Comparison of ENCODE assay signal across 1 cellular context in genomic region chr11:64225608-64226506, GRCh38.
TF ChIP-seq lines count a peak whose summit lies in the region.

Gene NUDT22, plus strand, starts transcription at chr11:64226274. Its CDS starts 379 bp downstream, at chr11:64226653.
A gene with protein sequence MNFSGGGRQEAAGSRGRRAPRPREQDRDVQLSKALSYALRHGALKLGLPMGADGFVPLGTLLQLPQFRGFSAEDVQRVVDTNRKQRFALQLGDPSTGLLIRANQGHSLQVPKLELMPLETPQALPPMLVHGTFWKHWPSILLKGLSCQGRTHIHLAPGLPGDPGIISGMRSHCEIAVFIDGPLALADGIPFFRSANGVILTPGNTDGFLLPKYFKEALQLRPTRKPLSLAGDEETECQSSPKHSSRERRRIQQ (minus strand): TSS chr11:64226186. CDS start chr11:64225860, 326 bp downstream.

TF ChIP-seq in K562, 482 proteins besides CTCF, POLR2A, EP300 and RAD21 (continued from another document and continues in another):
- TF ChIP-seq SMAD2 (IDR thresholded peaks at IDR 0.05; ENCODE audit: low read depth, low read length) (no peak), RBM34 (IDR thresholded peaks at IDR 0.05; ENCODE audit: borderline replicate concordance, insufficient read depth, low read length) (no peak), GABPA (tag; conservative IDR thresholded peaks at IDR 0.05; ENCODE audit: low read depth) (peak; percentile 92), MYNN (IDR thresholded peaks at IDR 0.05) (0 out of 2 replicates have a peak, but pooled peaks have one; percentile 19), MYNN (CRISPR knock-in tag; IDR thresholded peaks at IDR 0.05) (no peak), ETV1 (tag; conservative IDR thresholded peaks at IDR 0.05; ENCODE audit: low read depth) (peak; percentile 42), SP1 (CRISPR knock-in tag; IDR thresholded peaks at IDR 0.05) (peak; percentile 87), ZSCAN29 (IDR thresholded peaks at IDR 0.05) (no peak), HNRNPUL1 (IDR thresholded peaks at IDR 0.05; ENCODE audit: low read length) (no peak), EHMT2 (IDR thresholded peaks at IDR 0.05) (no peak), MTA1 (IDR thresholded peaks at IDR 0.05; ENCODE audit: borderline replicate concordance) (no peak), POU5F1 (IDR thresholded peaks at IDR 0.05; ENCODE audit: borderline replicate concordance, low read depth, low read length, partially characterized antibody) (no peak), ZNF518B (CRISPR knock-in tag; IDR thresholded peaks at IDR 0.05) (no peak), TAF1 (IDR thresholded peaks at IDR 0.05; ENCODE audit: control insufficient read depth, extremely low read depth, insufficient read depth, low read length, severe bottlenecking) (peak; percentile 69), U2AF1 (optimal IDR thresholded peaks at IDR 0.05; ENCODE audit: low read depth, low read length) (peak; percentile 66), ZFX (CRISPR knock-in tag; IDR thresholded peaks at IDR 0.05) (peak; percentile 67), FOXA3 (CRISPR knock-in tag; conservative IDR thresholded peaks at IDR 0.05 in 1 of 2, IDR thresholded peaks at IDR 0.05 in 1 of 2) (peak in 1 of 2 experiments; percentile 48; a peak in 1 of 4 replicates), NEUROD1 (IDR thresholded peaks at IDR 0.05; ENCODE audit: borderline replicate concordance, low read depth, low read length, partially characterized antibody) (peak; percentile 22), ZNF197 (CRISPR knock-in tag; IDR thresholded peaks at IDR 0.05; ENCODE audit: low read depth) (no peak), TEAD4 (IDR thresholded peaks at IDR 0.05; ENCODE audit: low read length) (peak; percentile 2), TEAD4 (CRISPR knock-in tag; IDR thresholded peaks at IDR 0.05; ENCODE audit: borderline replicate concordance) (no peak), FOXA1 (IDR thresholded peaks at IDR 0.05; ENCODE audit: borderline replicate concordance) (no peak), PHF20 (IDR thresholded peaks at IDR 0.05; ENCODE audit: partially characterized antibody) (peak; percentile 39), EWSR1 (IDR thresholded peaks at IDR 0.05; ENCODE audit: borderline replicate concordance, low read depth, partially characterized antibody) (no peak), ZNF143 (CRISPR knock-in tag; IDR thresholded peaks at IDR 0.05) (0 out of 2 replicates have a peak, but pooled peaks have one; percentile 38), MNT (conservative IDR thresholded peaks at IDR 0.05) (peak; percentile 72 to 81), ZKSCAN8 (CRISPR knock-in tag; IDR thresholded peaks at IDR 0.05) (no peak), POLR3A (IDR thresholded peaks at IDR 0.05; ENCODE audit: borderline replicate concordance, extremely low read depth, insufficient read depth, insufficient read length) (no peak), ZNF12 (CRISPR knock-in tag; IDR thresholded peaks at IDR 0.05) (no peak; the same call in 1 of the 2 replicates), NFIC (IDR thresholded peaks at IDR 0.05) (0 out of 2 replicates have a peak, but pooled peaks have one; percentile 33), ZFP30 (CRISPR knock-in tag; IDR thresholded peaks at IDR 0.05; ENCODE audit: borderline replicate concordance) (no peak), IRF2 (CRISPR knock-in tag; IDR thresholded peaks at IDR 0.05) (no peak), HBP1 (CRISPR knock-in tag; IDR thresholded peaks at IDR 0.05) (0 out of 2 replicates have a peak, but pooled peaks have one; percentile 8), BHLHE40 (IDR thresholded peaks at IDR 0.05; ENCODE audit: low read length) (no peak; the same call in 1 of the 2 replicates), HDAC2 (IDR thresholded peaks at IDR 0.05) (0 out of 2 replicates have a peak, but pooled peaks have one; percentile 48), ETV6 (IDR thresholded peaks at IDR 0.05; ENCODE audit: borderline replicate concordance in 1 of 2, low read depth in 2 of 2, low read length in 1 of 2) (peak in 1 of 2 experiments; percentile 45; a peak in 1 of 4 replicates), ETV6 (CRISPR knock-in tag; IDR thresholded peaks at IDR 0.05; ENCODE audit: borderline replicate concordance) (no peak), ZNF253 (CRISPR knock-in tag; conservative IDR thresholded peaks at IDR 0.05) (no peak), POLR2AphosphoS2 (IDR thresholded peaks at IDR 0.05; ENCODE audit: low read length) (no peak), DNMT1 (IDR thresholded peaks at IDR 0.05) (no peak), CBX2 (IDR thresholded peaks at IDR 0.05; ENCODE audit: insufficient read depth, low read length, poor library complexity, severe bottlenecking) (no peak), BRCA1 (IDR thresholded peaks at IDR 0.05) (no peak), BRCA1 (CRISPR knock-in tag; IDR thresholded peaks at IDR 0.05) (no peak), REST (CRISPR knock-in tag; IDR thresholded peaks at IDR 0.05; ENCODE audit: low read depth) (no peak), RBM14 (IDR thresholded peaks at IDR 0.05; ENCODE audit: borderline replicate concordance, insufficient read depth, low read depth, low read length) (no peak), PYGO2 (tag; IDR thresholded peaks at IDR 0.05) (no peak), GATAD2B (IDR thresholded peaks at IDR 0.05; ENCODE audit: borderline replicate concordance) (no peak), SMAD1 (IDR thresholded peaks at IDR 0.05; ENCODE audit: low read depth, low read length, partially characterized antibody) (no peak), ZNF740 (CRISPR knock-in tag; IDR thresholded peaks at IDR 0.05) (no peak), ZNF740 (tag; IDR thresholded peaks at IDR 0.05) (no peak), NCOA1 (IDR thresholded peaks at IDR 0.05; ENCODE audit: low read depth) (no peak), SREBF2 (CRISPR knock-in tag; IDR thresholded peaks at IDR 0.05) (no peak), ZNF165 (CRISPR knock-in tag; IDR thresholded peaks at IDR 0.05; ENCODE audit: borderline replicate concordance) (no peak), MYBL2 (IDR thresholded peaks at IDR 0.05; ENCODE audit: low read depth) (no peak), MYBL2 (CRISPR knock-in tag; IDR thresholded peaks at IDR 0.05; ENCODE audit: borderline replicate concordance) (no peak), MCM7 (IDR thresholded peaks at IDR 0.05) (no peak), NR0B1 (IDR thresholded peaks at IDR 0.05; ENCODE audit: partially characterized antibody) (no peak)
- TF ChIP-seq, protein P1, sequence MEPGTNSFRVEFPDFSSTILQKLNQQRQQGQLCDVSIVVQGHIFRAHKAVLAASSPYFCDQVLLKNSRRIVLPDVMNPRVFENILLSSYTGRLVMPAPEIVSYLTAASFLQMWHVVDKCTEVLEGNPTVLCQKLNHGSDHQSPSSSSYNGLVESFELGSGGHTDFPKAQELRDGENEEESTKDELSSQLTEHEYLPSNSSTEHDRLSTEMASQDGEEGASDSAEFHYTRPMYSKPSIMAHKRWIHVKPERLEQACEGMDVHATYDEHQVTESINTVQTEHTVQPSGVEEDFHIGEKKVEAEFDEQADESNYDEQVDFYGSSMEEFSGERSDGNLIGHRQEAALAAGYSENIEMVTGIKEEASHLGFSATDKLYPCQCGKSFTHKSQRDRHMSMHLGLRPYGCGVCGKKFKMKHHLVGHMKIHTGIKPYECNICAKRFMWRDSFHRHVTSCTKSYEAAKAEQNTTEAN (CRISPR knock-in tag; IDR thresholded peaks at IDR 0.05) = no peak
- TF ChIP-seq, protein P2, sequence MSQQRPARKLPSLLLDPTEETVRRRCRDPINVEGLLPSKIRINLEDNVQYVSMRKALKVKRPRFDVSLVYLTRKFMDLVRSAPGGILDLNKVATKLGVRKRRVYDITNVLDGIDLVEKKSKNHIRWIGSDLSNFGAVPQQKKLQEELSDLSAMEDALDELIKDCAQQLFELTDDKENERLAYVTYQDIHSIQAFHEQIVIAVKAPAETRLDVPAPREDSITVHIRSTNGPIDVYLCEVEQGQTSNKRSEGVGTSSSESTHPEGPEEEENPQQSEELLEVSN (IDR thresholded peaks at IDR 0.05; ENCODE audit: borderline replicate concordance in 1 of 2, extremely low read depth in 1 of 2, insufficient read depth in 1 of 2, insufficient read length in 1 of 2, low read depth in 1 of 2, low read length in 1 of 2, poor library complexity in 1 of 2, severe bottlenecking in 1 of 2) = peak in 1 of 2 experiments; percentile 47
